In the genomic region with DNA sequence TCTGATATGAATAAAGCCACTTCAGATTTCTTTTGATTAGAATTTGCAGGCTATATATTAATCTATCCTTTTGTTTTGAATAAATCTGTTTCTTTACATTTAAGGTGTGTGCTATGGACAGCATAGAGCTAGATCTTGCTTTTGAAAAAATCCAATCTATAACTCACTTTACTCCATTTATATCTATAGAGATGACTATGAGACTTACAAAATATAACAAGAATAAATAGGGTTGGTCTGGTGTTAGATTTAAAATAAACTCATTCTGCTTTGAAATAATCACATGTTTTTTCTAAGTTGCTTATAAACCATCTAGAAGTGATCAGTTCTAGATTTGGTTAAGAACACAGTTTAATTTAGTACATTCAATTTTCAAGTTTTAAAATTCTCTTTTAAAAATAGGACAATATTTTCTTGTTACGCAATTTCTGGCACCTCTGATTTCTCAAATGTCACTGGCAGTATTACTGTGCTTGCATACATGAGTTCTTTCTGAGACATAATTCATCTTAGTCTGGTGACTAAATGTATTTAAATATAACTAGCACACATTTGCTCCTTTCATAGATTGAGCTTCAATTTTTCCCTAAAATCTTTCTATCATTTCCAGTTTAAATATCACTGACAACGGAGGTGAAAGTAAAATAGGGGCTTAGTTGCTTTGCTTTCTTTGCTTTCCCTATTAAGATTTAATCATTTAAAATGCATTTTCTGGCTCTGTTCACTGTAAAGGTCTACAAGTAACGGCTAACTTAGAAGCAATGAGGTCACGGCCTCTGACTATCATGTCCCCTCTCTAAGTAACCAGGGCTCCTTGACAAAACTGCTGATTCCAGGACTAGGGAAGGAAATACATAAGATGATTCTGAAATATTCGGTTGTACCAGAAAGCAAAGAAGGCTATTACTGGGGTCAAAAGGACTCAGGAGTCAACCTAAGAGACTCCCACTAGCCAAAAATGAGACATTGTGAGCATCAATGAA, we compare ENCODE assay signal across 19 cellular contexts.
"Had no signal": no experiment of that assay in that cellular context is flagged by ENCODE, and none has a peak within 500 bp of the region (broad histone marks: within the 10 kb centered on the region; RNA-seq: fewer than 3 reads in every experiment).

No MANE protein-coding gene starts in this region.

- H3K27ac ChIP-seq: ascending aorta, coronary artery, left lung, ovary, sigmoid colon, thyroid gland had no signal

- H3K36me3 ChIP-seq: ascending aorta, left lung, ovary, sigmoid colon, thyroid gland had no signal

- H3K9me3 Mint-ChIP-seq: activated CD4-positive, alpha-beta T cell treated with anti-CD3 and anti-CD28 coated beads, Interleukin-2, amount 10 ng/mL, durations not matched to agents 24 days and 14 days; activated CD8-positive, alpha-beta T cell treated with anti-CD3 and anti-CD28 coated beads for 36 hours; activated T-cell treated with anti-CD3 and anti-CD28 coated beads, Interleukin-2, amount 50 U/mL, for 24 hours; T-cell had no signal

- H3K4me3 Mint-ChIP-seq: activated CD4-positive, alpha-beta T cell treated with anti-CD3 and anti-CD28 coated beads, Interleukin-2, amount 10 ng/mL, durations not matched to agents 24 days and 14 days; activated CD8-positive, alpha-beta T cell treated with anti-CD3 and anti-CD28 coated beads for 36 hours; activated T-cell treated with anti-CD3 and anti-CD28 coated beads, Interleukin-2, amount 50 U/mL, for 24 hours; T-cell had no signal

- H3K27me3 Mint-ChIP-seq: activated CD8-positive, alpha-beta T cell treated with anti-CD3 and anti-CD28 coated beads for 36 hours; activated T-cell treated with anti-CD3 and anti-CD28 coated beads, Interleukin-2, amount 50 U/mL, for 24 hours; T-cell had no signal

- H3K9me3 ChIP-seq: ascending aorta, left lung, ovary, sigmoid colon, thyroid gland had no signal

- H3K4me3 ChIP-seq: ascending aorta, coronary artery, left lung, ovary, sigmoid colon, thyroid gland had no signal

- FAIRE-seq: endometrium had no signal

- H3K27me3 ChIP-seq: ascending aorta, left lung, ovary, sigmoid colon, thyroid gland had no signal

- H3K4me1 ChIP-seq: sigmoid colon, thyroid gland had no signal

- H3K36me3 Mint-ChIP-seq: T-cell had no signal

- DNase-seq: activated CD4-positive, alpha-beta T cell treated with anti-CD3 and anti-CD28 coated beads, Interleukin-2, amount 10 ng/mL, durations not matched to agents 24 days and 14 days; activated CD8-positive, alpha-beta T cell treated with anti-CD3 and anti-CD28 coated beads for 36 hours; activated effector memory CD4-positive, alpha-beta T cell treated with Interleukin-2 at 50 U/mL for 16 hours; activated naive CD4-positive, alpha-beta T cell treated with anti-CD3 and anti-CD28 coated beads, Interleukin-2, amount 50 U/mL, for 16 hours; activated T-cell treated with anti-CD3 and anti-CD28 coated beads, Interleukin-2, amount 50 U/mL, for 24 hours; erythroblast; foreskin melanocyte; head of caudate nucleus; left lung; mammary epithelial cell; ovary; sigmoid colon; stimulated activated CD4-positive, alpha-beta T cell treated with anti-CD3 and anti-CD28 coated beads, Interleukin-2, amount 100 ng/mL, for 24 hours; stimulated activated naive CD4-positive, alpha-beta T cell treated with Interleukin-2 at 50 U/mL for 16 hours; T-cell; thyroid gland had no signal

- H3K27ac Mint-ChIP-seq: activated CD4-positive, alpha-beta T cell treated with anti-CD3 and anti-CD28 coated beads, Interleukin-2, amount 10 ng/mL, durations not matched to agents 24 days and 14 days; activated CD8-positive, alpha-beta T cell treated with anti-CD3 and anti-CD28 coated beads for 36 hours; activated T-cell treated with anti-CD3 and anti-CD28 coated beads, Interleukin-2, amount 50 U/mL, for 24 hours had no signal

- ATAC-seq: activated CD8-positive, alpha-beta T cell treated with anti-CD3 and anti-CD28 coated beads for 36 hours; left lung; T-cell had no signal
